ENCODE assay signal across 11 cellular contexts in genomic region chr1:15168479-15168878, GRCh38. TPM values are rescaled to one million over a fixed set of nuclear protein-coding genes. Genes with fewer than 3 reads are reported as not detected.
A peak's percentile ranks its signal among the peaks of the same experiment; 100 is the strongest.
DNase-seq lines count a peak whose midpoint lies in the region; ATAC-seq and TF ChIP-seq lines count a peak whose summit lies in the region.
"Had no signal": no experiment of that assay in that cellular context is flagged by ENCODE, and none has a peak within 500 bp of the region (broad histone marks: within the 10 kb centered on the region; RNA-seq: fewer than 3 reads in every experiment).

No MANE protein-coding gene starts in this region.

- H3K4me3 ChIP-seq in astrocyte of the spinal cord (ENCODE audit: low read depth, low read length): no peak overlapping the region
- H3K4me3 ChIP-seq in left lung: no peak overlapping the region
- H3K4me3 ChIP-seq: PC-9, tibial nerve had no signal

- peak; percentile 20 for TF ChIP-seq CTCF in astrocyte of the spinal cord (IDR thresholded peaks at IDR 0.05; ENCODE audit: low read depth, low read length)
- no peak for TF ChIP-seq CTCF in left lung (IDR thresholded peaks at IDR 0.05)

- H3K27me3 ChIP-seq in left lung: no peaks in the 10 kb centered on the region
- H3K27me3 ChIP-seq: tibial nerve had no signal

- peaks cover 0 to 32% of the 10 kb centered on the region in 2 donors for H3K4me1 ChIP-seq in left lung

- ATAC-seq in left lung (peak; percentile 92), HG03565 (IDR thresholded peaks at IDR 0.05; ENCODE audit: unreplicated experiment) (no peak)

- DNase-seq in ACHN (peak; percentile 88), HK-2 (ENCODE audit: unreplicated experiment) (peak; percentile 79), astrocyte of the spinal cord (ENCODE audit: low read depth, low spot score) (peak; percentile 91), left lung (no peak), COLO668 (lab: John Stamatoyannopoulos, UW; ENCODE audit: unreplicated experiment) (no peak), activated gamma-delta T cell (lab: John Stamatoyannopoulos, UW) (no peak)
- DNase-seq in effector CD8-positive, alpha-beta T cell (lab: John Stamatoyannopoulos, UW): no peak
- DNase-seq: CD4-positive, alpha-beta T cell had no signal

- intact Hi-C loops in left lung (cut with DNase I): no loop called here

- H3K27ac ChIP-seq in left lung: peak overlapping the region in 1 of 2 donors; percentile 35
- H3K27ac ChIP-seq: PC-9, tibial nerve had no signal

- in situ Hi-C loops in ACHN (cut with HindIII; ENCODE audit: low pct_ligation_motif_present, low pct_unique_long_range_greater_than_20kb, low sequenced_read_pairs) (no loop called here), astrocyte of the spinal cord (cut with HindIII; ENCODE audit: low sequenced_read_pairs) (no loop called here)

- H3K9me3 ChIP-seq in left lung: no peaks in the 10 kb centered on the region
- H3K9me3 ChIP-seq: tibial nerve had no signal

- H3K36me3 ChIP-seq in left lung: no peaks in the 10 kb centered on the region
- H3K36me3 ChIP-seq: tibial nerve had no signal

RNA-seq across cellular contexts. Expression of gene TMEM51, which starts 14.9 kb away (rescaled TPM):
- 10 to 100 TPM; 17.9 TPM for total RNA-seq in left lung
- total RNA-seq: CD4-positive, alpha-beta T cell had no signal

Comparison
In these comparisons a context has a peak if more than half of its experiments do, and no peak if none do; other contexts are left out.
1. DNase-seq: peak in ACHN (single experiment), HK-2 (single experiment) and astrocyte of the spinal cord (single experiment); none in left lung (0 of 2), COLO668 (single experiment), effector CD8-positive, alpha-beta T cell (single experiment) and activated gamma-delta T cell (single experiment).